ENCODE assay signal across 8 cellular contexts in genomic region chr18:57586243-57587049, GRCh38. TPM values are rescaled to one million over a fixed set of nuclear protein-coding genes. Genes with fewer than 3 reads are reported as not detected.
A peak's percentile ranks its signal among the peaks of the same experiment; 100 is the strongest.
DNase-seq lines count a peak whose midpoint lies in the region; ATAC-seq and TF ChIP-seq lines count a peak whose summit lies in the region.

FECH (minus strand) TSS chr18:57586702; CDS start chr18:57586620, 82 bp downstream.

- H3K9me3 ChIP-seq in HUES6 (ENCODE audit: control insufficient read depth, insufficient read depth, low read depth, low read length) (no peaks in the 10 kb centered on the region), SJSA1 (replicated peaks) (no peaks in the 10 kb centered on the region), neuronal stem cell (replicated peaks in 1 of 2; ENCODE audit: control insufficient read depth in 2 of 2, insufficient read depth in 1 of 2, low read depth in 1 of 2, low read length in 2 of 2) (no peaks in the 10 kb centered on the region)

- peak within 1 kb of the TSS; percentile 95 for H3K18ac ChIP-seq in neuronal stem cell (ENCODE audit: low read length)

- no peaks in the 10 kb centered on the region for H3K79me1 ChIP-seq in neuronal stem cell (ENCODE audit: low read depth, low read length)

- peak within 1 kb of the TSS; percentile 69 for H2BK15ac ChIP-seq in neuronal stem cell (ENCODE audit: low read length)

- H3K27ac ChIP-seq in HUES6 (ENCODE audit: low read depth, low read length) (peak within 1 kb of the TSS; percentile 57; the same call in 1 of the 2 replicates), SJSA1 (peak within 1 kb of the TSS; percentile 41), neuronal stem cell (replicated peaks; ENCODE audit: low read length) (no peak within 1 kb of the TSS)

- peak within 1 kb of the TSS; percentile 94 for H2AFZ ChIP-seq in neuronal stem cell (ENCODE audit: low read length)

- H2AK5ac ChIP-seq in neuronal stem cell (ENCODE audit: low read depth, low read length), result no peak within 1 kb of the TSS

- peak; percentile 95 for DNase-seq in DMS53 (lab: John Stamatoyannopoulos, UW)
- peak; percentile 73 to 75 for DNase-seq in SJSA1 (ENCODE audit: low read depth in 1 of 2, low spot score in 2 of 2)
- peak; percentile 40 for DNase-seq in activated gamma-delta T cell treated with anti-CD3 and anti-CD28 coated beads, Interleukin-2, amount 50 U/mL, for 16 hours (ENCODE audit: low read depth)
- peak; percentile 39 for DNase-seq in foreskin melanocyte
- peak; percentile 29 for DNase-seq in neuronal stem cell (ENCODE audit: low spot score)

- WGBS in neuronal stem cell (ENCODE audit: extremely low coverage in 2 of 2, insufficient read length in 2 of 2, insufficient replicate concordance in 1 of 2), 2 donors, result no CpG with 5 or more reads among the region's 80 CpGs

- no peak within 1 kb of the TSS for H2BK120ac ChIP-seq in neuronal stem cell (ENCODE audit: low read depth, low read length)

- H3K4me3 ChIP-seq in HUES6 (ENCODE audit: low read depth, low read length) (peak within 1 kb of the TSS; percentile 69), SJSA1 (peak within 1 kb of the TSS; percentile 81), neuronal stem cell (ENCODE audit: low read length in 2 of 2) (peak within 1 kb of the TSS; percentile 53 to 91)

- ATAC-seq in GM21390 (IDR thresholded peaks at IDR 0.05; ENCODE audit: unreplicated experiment), result peak; percentile 94

- peak within 1 kb of the TSS; percentile 98 for H3K23ac ChIP-seq in neuronal stem cell (ENCODE audit: low read depth, low read length, poor library complexity)

- H3K27me3 ChIP-seq in HUES6 (ENCODE audit: control insufficient read depth, insufficient read depth, low read length) (no peaks in the 10 kb centered on the region), SJSA1 (replicated peaks) (no peaks in the 10 kb centered on the region), neuronal stem cell (ENCODE audit: control insufficient read depth in 3 of 3, insufficient read depth in 3 of 3, low read depth in 1 of 3, low read length in 3 of 3) (no peaks in the 10 kb centered on the region)

- H3K9ac ChIP-seq in HUES6 (ENCODE audit: low read length), result peak within 1 kb of the TSS; percentile 84
- peak within 1 kb of the TSS; percentile 83 for H3K9ac ChIP-seq in neuronal stem cell (ENCODE audit: low read depth, low read length, poor library complexity)

- H2BK12ac ChIP-seq in neuronal stem cell (ENCODE audit: low read length), result peak within 1 kb of the TSS; percentile 80

- no peak within 1 kb of the TSS for H4K91ac ChIP-seq in neuronal stem cell (ENCODE audit: low read depth, low read length, poor library complexity)

- no peak within 1 kb of the TSS for H3K4ac ChIP-seq in neuronal stem cell (ENCODE audit: low read length)

- peak within 1 kb of the TSS; percentile 74 for H4K8ac ChIP-seq in neuronal stem cell (ENCODE audit: low read depth, low read length)

- H3K4me1 ChIP-seq in HUES6 (ENCODE audit: control insufficient read depth, insufficient read depth, low read length) (peaks cover 12% of the 10 kb centered on the region; the same call in 1 of the 2 replicates), SJSA1 (replicated peaks) (peaks cover 16% of the 10 kb centered on the region), neuronal stem cell (ENCODE audit: control insufficient read depth in 2 of 2, insufficient read depth in 1 of 2, low read depth in 1 of 2, low read length in 2 of 2) (peaks cover 8 to 9% of the 10 kb centered on the region in 2 donors)

- peak within 1 kb of the TSS; percentile 33 for H3K14ac ChIP-seq in neuronal stem cell (ENCODE audit: low read length)

- TF ChIP-seq CTCF in subcutaneous adipose tissue (IDR thresholded peaks at IDR 0.05; ENCODE audit: low read depth), result no peak

- H3K36me3 ChIP-seq in HUES6 (ENCODE audit: control insufficient read depth, insufficient read depth, low read length) (0 out of 2 replicates have a peak, but pooled peaks cover 3% of the 10 kb centered on the region), SJSA1 (peaks cover 9% of the 10 kb centered on the region), neuronal stem cell (replicated peaks in 1 of 2; ENCODE audit: control insufficient read depth in 2 of 2, insufficient read depth in 2 of 2, low read length in 2 of 2) (peaks cover 0 to 8% of the 10 kb centered on the region in 2 donors)

- peak within 1 kb of the TSS; percentile 46 for H3K4me2 ChIP-seq in neuronal stem cell (ENCODE audit: insufficient read depth, low read length, poor library complexity, severe bottlenecking)

- no peak within 1 kb of the TSS for H2BK5ac ChIP-seq in neuronal stem cell (ENCODE audit: low read length)

RNA-seq across cellular contexts. Expression of gene FECH, which starts in this region (rescaled TPM):
- total RNA-seq in SJSA1 (2014; rRNA removed; shearing (Covaris generic)), result 13.3 and 42.8 TPM in 2 replicates
- polyA plus RNA-seq in neuronal stem cell (2013, experiment 1 of 2), result 20.1 TPM
- 21.6 TPM for polyA plus RNA-seq in neuronal stem cell (2013, experiment 2 of 2)
- 10 to 100 TPM; 26.0 to 58.8 (median 37.8) TPM for total RNA-seq in subcutaneous adipose tissue

Comparison
In these comparisons a context has a peak if more than half of its experiments do, and no peak if none do; other contexts are left out.
1. DNase-seq: peak in every context shown above with its lines; median percentile 95 in DMS53; 74 in SJSA1; 40 in activated gamma-delta T cell treated with anti-CD3 and anti-CD28 coated beads, Interleukin-2, amount 50 U/mL, for 16 hours; 39 in foreskin melanocyte; 29 in neuronal stem cell.